In genomic region chr12:52254965-52255751, GRCh38 we compare ENCODE assay signal across 24 cellular contexts. TPM values are rescaled to one million over a fixed set of nuclear protein-coding genes. Genes with fewer than 3 reads are reported as not detected.
DNase-seq lines count a peak whose midpoint lies in the region; ATAC-seq, FAIRE-seq and TF ChIP-seq lines count a peak whose summit lies in the region.
"Had no signal": no experiment of that assay in that cellular context is flagged by ENCODE, and none has a peak within 500 bp of the region (broad histone marks: within the 10 kb centered on the region; RNA-seq: fewer than 3 reads in every experiment).

No MANE protein-coding gene starts in this region.

- no peaks in the 10 kb centered on the region for H3K9me2 ChIP-seq in GM23248 (ENCODE audit: insufficient read depth)

- H3F3A ChIP-seq in GM23248 (ENCODE audit: insufficient read depth), result no peaks in the 10 kb centered on the region

- no peaks in the 10 kb centered on the region for H3K36me3 Mint-ChIP-seq in stimulated activated memory B cell treated with anti-CD40 and anti-IgM and Interleukin-4, amounts not matched to agents 10 μg/mL and 1 μg/mL and 100 μg/mL, for 72 hours
- H3K36me3 Mint-ChIP-seq: CD8-positive, alpha-beta T cell had no signal

- no peak overlapping the region for H3K4me3 ChIP-seq in GM23248
- H3K4me3 ChIP-seq: BLaER1 treated with 17β-estradiol and CSF1 and Interleukin-3, amounts not matched to agents 10 nM and 100 nM had no signal

- H3K4me2 ChIP-seq in GM23248 (ENCODE audit: unreplicated experiment), result no peak overlapping the region
- H3K4me2 ChIP-seq: BLaER1 treated with 17β-estradiol and CSF1 and Interleukin-3, amounts not matched to agents 10 nM and 100 nM; KMS-11 had no signal

- H3K9me3 Mint-ChIP-seq in stimulated activated memory B cell treated with anti-CD40 and anti-IgM and Interleukin-4, amounts not matched to agents 10 μg/mL and 1 μg/mL and 100 μg/mL, for 72 hours, result no peaks in the 10 kb centered on the region
- H3K9me3 Mint-ChIP-seq: CD8-positive, alpha-beta T cell had no signal

- no peak overlapping the region for H3K27ac Mint-ChIP-seq in stimulated activated memory B cell treated with anti-CD40 and anti-IgM and Interleukin-4, amounts not matched to agents 10 μg/mL and 1 μg/mL and 100 μg/mL, for 72 hours
- H3K27ac Mint-ChIP-seq: CD8-positive, alpha-beta T cell; H9 had no signal

- no peak for ATAC-seq in Right ventricle myocardium inferior
- no peak for ATAC-seq in stimulated activated memory B cell treated with anti-CD40 and anti-IgM and Interleukin-4, amounts not matched to agents 10 μg/mL and 1 μg/mL and 100 μg/mL, for 72 hours
- no peak for ATAC-seq in GM18868 (IDR thresholded peaks at IDR 0.05; ENCODE audit: unreplicated experiment)
- ATAC-seq: CD8-positive, alpha-beta T cell; SK-N-SH treated with all-trans-retinoic acid at 6 μM for 48 hours had no signal

- no peak for TF ChIP-seq CTCF in RWPE1 (conservative IDR thresholded peaks at IDR 0.05; ENCODE audit: low read depth)

- H3K27me3 ChIP-seq in GM23248 (replicated peaks; ENCODE audit: insufficient read depth), result peaks cover 33% of the 10 kb centered on the region

- no peaks in the 10 kb centered on the region for H4K20me1 ChIP-seq in GM23248 (ENCODE audit: insufficient read depth)
- H4K20me1 ChIP-seq: BLaER1 treated with 17β-estradiol and CSF1 and Interleukin-3, amounts not matched to agents 10 nM and 100 nM had no signal

- FAIRE-seq in frontal cortex (lab: Jason Lieb, UNC), result no peak
- FAIRE-seq: GM12891, GM18507 had no signal

- in situ Hi-C loops in GM23248 (cut with MboI), result no loop called here

- H3K36me3 ChIP-seq in GM23248 (ENCODE audit: low read depth), result no peaks in the 10 kb centered on the region
- H3K36me3 ChIP-seq: BLaER1 treated with 17β-estradiol and CSF1 and Interleukin-3, amounts not matched to agents 10 nM and 100 nM had no signal

- no peaks in the 10 kb centered on the region for H3K4me1 ChIP-seq in GM23248 (ENCODE audit: insufficient read depth)

- H3K9me3 ChIP-seq in GM23248 (ENCODE audit: low read depth), result no peaks in the 10 kb centered on the region

- CTCF ChIA-PET in RWPE1 (lab: Yijun Ruan, JAX), result interaction anchor here (1.3 kb wide), 1 partner anchor 23 kb away, joined by 5 read pairs; no protein-coding TSS in a partner anchor

- no peaks in the 10 kb centered on the region for H3K4me1 Mint-ChIP-seq in stimulated activated memory B cell treated with anti-CD40 and anti-IgM and Interleukin-4, amounts not matched to agents 10 μg/mL and 1 μg/mL and 100 μg/mL, for 72 hours

- H3K9ac ChIP-seq in GM23248, result no peak overlapping the region
- H3K9ac ChIP-seq: BLaER1 treated with 17β-estradiol and CSF1 and Interleukin-3, amounts not matched to agents 10 nM and 100 nM; KMS-11 had no signal

- H3K27me3 Mint-ChIP-seq in stimulated activated memory B cell treated with anti-CD40 and anti-IgM and Interleukin-4, amounts not matched to agents 10 μg/mL and 1 μg/mL and 100 μg/mL, for 72 hours, result peaks cover 50% of the 10 kb centered on the region

- H3K27ac ChIP-seq in RWPE1 (0 out of 2 replicates have a peak overlapping the region, but pooled peaks have one; percentile 7), GM23248 (no peak overlapping the region)
- H3K27ac ChIP-seq: BLaER1 treated with 17β-estradiol and CSF1 and Interleukin-3, amounts not matched to agents 10 nM and 100 nM; HL-60; KMS-11 had no signal

- H2AFZ ChIP-seq in GM23248, result no peak overlapping the region

- intact Hi-C loops in Right ventricle myocardium inferior (cut with DNase I), result no loop called here
- intact Hi-C loops in cardiac septum (cut with DNase I), result no loop called here

- POLR2A ChIA-PET in RWPE1 (lab: Yijun Ruan, JAX; ENCODE audit: low non-redundant PET), result no interaction called here

- DNase-seq in Right ventricle myocardium inferior (ENCODE audit: missing footprints) (peak; percentile 39), cardiac septum (ENCODE audit: low spot score) (no peak), RWPE1 (ENCODE audit: low spot score) (no peak), kidney tubule cell (ENCODE audit: low spot score) (peak; percentile 52), GM23248 (no peak), frontal cortex (ENCODE audit: low spot score in 2 of 2) (no peak)
- DNase-seq: CD8-positive, alpha-beta T cell; DMS53; EL; H9; NCI-H1417 treated with DMSO at 0.1 percent for 48 hours; NCI-H187 treated with DMSO at 0.1 percent for 48 hours; NCI-H2227 treated with DMSO at 0.1 percent for 48 hours; NCI-H524 treated with DMSO at 0.1 percent for 48 hours; SIG-M5 had no signal

- no peak overlapping the region for H3K4me3 Mint-ChIP-seq in stimulated activated memory B cell treated with anti-CD40 and anti-IgM and Interleukin-4, amounts not matched to agents 10 μg/mL and 1 μg/mL and 100 μg/mL, for 72 hours
- H3K4me3 Mint-ChIP-seq: CD8-positive, alpha-beta T cell; H9 had no signal

- H3K79me2 ChIP-seq in GM23248 (ENCODE audit: insufficient read depth), result no peaks in the 10 kb centered on the region

- WGBS in GM23248 (ENCODE audit: low coverage in 1 of 2, low lambda C conversion rate in 2 of 2, missing lambda C conversion rate in 2 of 2), 2 experiments, result 82 to 84% methylated on average over 7 of the region's 7 CpGs

RNA-seq across cellular contexts. Expression of gene KRT86, which starts 19.3 kb away (rescaled TPM):
- not detected for total RNA-seq in Right ventricle myocardium inferior
- total RNA-seq in cardiac septum, result not detected
- total RNA-seq in GM23248 (2014; rRNA removed; shearing (Covaris generic)), result 0.11 TPM in 1 of 2 replicates, not detected in the other
- 0.16 and 0.27 TPM in 2 replicates for polyA plus RNA-seq in GM23248 (2016; fragmentation: Nextera tagmentation; extraction: Ambion mirVana)
- total RNA-seq in frontal cortex, result under 0.01 TPM
- total RNA-seq: A673, H9 had no signal

RNA-seq across cellular contexts. Expression of gene KRT7, which starts 22.1 kb away (rescaled TPM):
- total RNA-seq in Right ventricle myocardium inferior, result not detected
- 1.2 TPM for total RNA-seq in cardiac septum
- 5.7 and 11.0 TPM in 2 replicates for total RNA-seq in GM23248 (2014; rRNA removed; shearing (Covaris generic))
- polyA plus RNA-seq in GM23248 (2016; fragmentation: Nextera tagmentation; extraction: Ambion mirVana), result 14.4 and 17.4 TPM in 2 replicates
- not detected for total RNA-seq in frontal cortex
- total RNA-seq: CD8-positive, alpha-beta T cell had no signal

RNA-seq across cellular contexts. Expression of gene KRT81, which starts 36.2 kb away (rescaled TPM):
- not detected for total RNA-seq in Right ventricle myocardium inferior
- total RNA-seq in cardiac septum, result not detected
- total RNA-seq in GM23248 (2014; rRNA removed; shearing (Covaris generic)), result 0.11 TPM in 1 of 2 replicates, not detected in the other
- polyA plus RNA-seq in GM23248 (2016; fragmentation: Nextera tagmentation; extraction: Ambion mirVana), result 0.34 and 0.95 TPM in 2 replicates
- total RNA-seq in frontal cortex, result not detected
- total RNA-seq: CD8-positive, alpha-beta T cell; H9 had no signal

Comparison
In these comparisons a context has a peak if more than half of its experiments do, and no peak if none do; other contexts are left out.
1. DNase-seq: peak in Right ventricle myocardium inferior (single experiment) and kidney tubule cell (single experiment); none in cardiac septum (single experiment), RWPE1 (single experiment), GM23248 (single experiment) and frontal cortex (0 of 2).